ENCODE assay signal across 12 cellular contexts in the genomic region with DNA sequence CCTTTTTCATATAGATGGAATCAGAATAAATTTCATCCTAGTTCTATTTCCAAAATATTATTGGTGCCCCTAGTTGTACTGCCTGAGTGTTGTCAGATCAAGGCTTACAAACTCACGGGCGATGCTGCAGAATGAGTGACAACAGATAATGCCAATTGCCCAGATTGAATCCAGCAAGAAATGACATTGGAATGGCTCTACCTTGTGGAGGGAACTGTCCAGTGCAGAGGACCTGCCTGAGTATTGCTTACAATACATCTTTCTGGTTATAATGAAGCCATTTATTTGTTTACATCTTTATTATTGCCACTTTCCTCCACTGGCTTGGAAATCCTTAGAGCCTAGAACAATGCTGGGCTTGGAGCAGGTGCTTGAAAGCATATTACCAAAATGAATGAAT. TPM values are rescaled to one million over a fixed set of nuclear protein-coding genes. Genes with fewer than 3 reads are reported as not detected.
DNase-seq lines count a peak whose midpoint lies in the region; ATAC-seq and TF ChIP-seq lines count a peak whose summit lies in the region.
"Had no signal": no experiment of that assay in that cellular context is flagged by ENCODE, and none has a peak within 500 bp of the region (broad histone marks: within the 10 kb centered on the region; RNA-seq: fewer than 3 reads in every experiment).

No MANE protein-coding gene starts in this region.

- no peak overlapping the region for H2AFZ ChIP-seq in OCI-LY7 (ENCODE audit: low read length)

- H3K4me1 ChIP-seq in OCI-LY7 (ENCODE audit: insufficient read depth, low read length, poor library complexity, severe bottlenecking) = no peaks in the 10 kb centered on the region
- H3K4me1 ChIP-seq: psoas muscle had no signal

- in situ Hi-C loops in GM13976 (cut with MboI; ENCODE audit: low sequenced_read_pairs, unreplicated experiment) = no loop called here

- no peak overlapping the region for H3K4me3 Mint-ChIP-seq in activated CD8-positive, alpha-beta T cell treated with anti-CD3 and anti-CD28 coated beads for 36 hours
- no peak overlapping the region for H3K4me3 Mint-ChIP-seq in activated T-helper 2 cell treated with anti-CD3 and anti-CD28 coated beads, Interferon-gamma antibody, Interleukin-2, Interleukin-4, amounts not matched to agents 10 μg/mL and 5 μg/mL and 100 μg/mL, durations not matched to agents 14 hours and 24 hours and 36 hours (ENCODE audit: low read depth)
- H3K4me3 Mint-ChIP-seq: stimulated activated naive B cell treated with anti-CD40 and anti-IgM and Interleukin-4, amounts not matched to agents 10 μg/mL and 1 μg/mL and 100 μg/mL, for 72 hours; T-helper 17 cell had no signal

- no peak overlapping the region for H3K4me3 ChIP-seq in OCI-LY7 (ENCODE audit: low read depth, low read length, poor library complexity, severe bottlenecking)
- H3K4me3 ChIP-seq: psoas muscle had no signal

- TF ChIP-seq CTCF in OCI-LY7 (conservative IDR thresholded peaks at IDR 0.05; ENCODE audit: low read length) (0 out of 2 replicates have a peak, but pooled peaks have one; percentile 22), GM13976 (IDR thresholded peaks at IDR 0.05; ENCODE audit: borderline replicate concordance, control extremely low read depth, extremely low read depth, insufficient read depth, missing control alignments) (no peak)
- no peak for TF ChIP-seq CTCF in activated CD8-positive, alpha-beta T cell treated with anti-CD3 and anti-CD28 coated beads for 36 hours (IDR thresholded peaks at IDR 0.05)

- H3K9me3 Mint-ChIP-seq in activated CD8-positive, alpha-beta T cell treated with anti-CD3 and anti-CD28 coated beads for 36 hours = no peaks in the 10 kb centered on the region
- no peaks in the 10 kb centered on the region for H3K9me3 Mint-ChIP-seq in activated T-helper 2 cell treated with anti-CD3 and anti-CD28 coated beads, Interferon-gamma antibody, Interleukin-2, Interleukin-4, amounts not matched to agents 10 μg/mL and 5 μg/mL and 100 μg/mL, durations not matched to agents 14 hours and 24 hours and 36 hours
- H3K9me3 Mint-ChIP-seq: stimulated activated naive B cell treated with anti-CD40 and anti-IgM and Interleukin-4, amounts not matched to agents 10 μg/mL and 1 μg/mL and 100 μg/mL, for 72 hours had no signal

- ATAC-seq in activated CD8-positive, alpha-beta T cell treated with anti-CD3 and anti-CD28 coated beads for 36 hours = no peak
- no peak for ATAC-seq in GM21737 (IDR thresholded peaks at IDR 0.05; ENCODE audit: unreplicated experiment)
- ATAC-seq: stimulated activated naive B cell treated with anti-CD40 and anti-IgM and Interleukin-4, amounts not matched to agents 10 μg/mL and 1 μg/mL and 100 μg/mL, for 72 hours; T-helper 17 cell had no signal

- H3K36me3 ChIP-seq in OCI-LY7 (ENCODE audit: insufficient read depth, low read length) = no peaks in the 10 kb centered on the region

- H3K27ac ChIP-seq in OCI-LY7 (ENCODE audit: low read depth, low read length, poor library complexity, severe bottlenecking) = no peak overlapping the region
- H3K27ac ChIP-seq: psoas muscle had no signal

- POLR2A ChIA-PET in OCI-LY7 (lab: Charles Lee) = no interaction called here
- POLR2A ChIA-PET in activated CD8-positive, alpha-beta T cell treated with anti-CD3 and anti-CD28 coated beads for 36 hours (lab: Charles Lee) = no interaction called here

- H3K36me3 Mint-ChIP-seq in activated CD8-positive, alpha-beta T cell treated with anti-CD3 and anti-CD28 coated beads for 36 hours (ENCODE audit: low read depth) = no peaks in the 10 kb centered on the region
- no peaks in the 10 kb centered on the region for H3K36me3 Mint-ChIP-seq in activated T-helper 2 cell treated with anti-CD3 and anti-CD28 coated beads, Interferon-gamma antibody, Interleukin-2, Interleukin-4, amounts not matched to agents 10 μg/mL and 5 μg/mL and 100 μg/mL, durations not matched to agents 14 hours and 24 hours and 36 hours (ENCODE audit: low read depth)
- H3K36me3 Mint-ChIP-seq: stimulated activated naive B cell treated with anti-CD40 and anti-IgM and Interleukin-4, amounts not matched to agents 10 μg/mL and 1 μg/mL and 100 μg/mL, for 72 hours had no signal

- no peaks in the 10 kb centered on the region for H4K20me1 ChIP-seq in OCI-LY7 (ENCODE audit: insufficient read depth, low read length)

- no peaks in the 10 kb centered on the region for H3K27me3 Mint-ChIP-seq in activated CD8-positive, alpha-beta T cell treated with anti-CD3 and anti-CD28 coated beads for 36 hours
- H3K27me3 Mint-ChIP-seq in activated T-helper 2 cell treated with anti-CD3 and anti-CD28 coated beads, Interferon-gamma antibody, Interleukin-2, Interleukin-4, amounts not matched to agents 10 μg/mL and 5 μg/mL and 100 μg/mL, durations not matched to agents 14 hours and 24 hours and 36 hours (ENCODE audit: low read depth) = peaks cover 2% of the 10 kb centered on the region

- no peak overlapping the region for H3K4me2 ChIP-seq in OCI-LY7 (ENCODE audit: low read length)

- H3K4me1 Mint-ChIP-seq in activated CD8-positive, alpha-beta T cell treated with anti-CD3 and anti-CD28 coated beads for 36 hours (ENCODE audit: low read depth) = peaks cover 26% of the 10 kb centered on the region
- H3K4me1 Mint-ChIP-seq in activated T-helper 2 cell treated with anti-CD3 and anti-CD28 coated beads, Interferon-gamma antibody, Interleukin-2, Interleukin-4, amounts not matched to agents 10 μg/mL and 5 μg/mL and 100 μg/mL, durations not matched to agents 14 hours and 24 hours and 36 hours (ENCODE audit: low read depth) = peaks cover 7% of the 10 kb centered on the region
- H3K4me1 Mint-ChIP-seq: stimulated activated naive B cell treated with anti-CD40 and anti-IgM and Interleukin-4, amounts not matched to agents 10 μg/mL and 1 μg/mL and 100 μg/mL, for 72 hours had no signal

- intact Hi-C loops in OCI-LY7 (cut with micrococcal nuclease; ENCODE audit: unreplicated experiment) = no loop called here
- intact Hi-C loops in activated CD8-positive, alpha-beta T cell treated with anti-CD3 and anti-CD28 coated beads for 36 hours (cut with micrococcal nuclease) = no loop called here
- intact Hi-C loops in activated T-helper 2 cell treated with anti-CD3 and anti-CD28 coated beads, Interferon-gamma antibody, Interleukin-2, Interleukin-4, amounts not matched to agents 10 μg/mL and 5 μg/mL and 100 μg/mL, durations not matched to agents 14 hours and 24 hours and 36 hours (cut with micrococcal nuclease) = no loop called here

- BruUV-seq in OCI-LY7 (replicated peaks; lab: Mats Ljungman, UMichigan) = no TSS peak

- H3K9me3 ChIP-seq in OCI-LY7 (ENCODE audit: low read length) = no peaks in the 10 kb centered on the region
- H3K9me3 ChIP-seq: psoas muscle had no signal

- CTCF ChIA-PET in OCI-LY7 (lab: Charles Lee; ENCODE audit: unreplicated experiment) = no interaction called here
- CTCF ChIA-PET in activated CD8-positive, alpha-beta T cell treated with anti-CD3 and anti-CD28 coated beads for 36 hours (lab: Charles Lee) = interaction anchor here (0.7 kb wide), 1 partner anchor 100 kb away, joined by 3 read pairs; no protein-coding TSS in a partner anchor

- no peaks in the 10 kb centered on the region for H3K9me2 ChIP-seq in OCI-LY7 (ENCODE audit: insufficient read depth, low read length)

- DNase-seq in ELR (ENCODE audit: low read depth) (peak; percentile 33), OCI-LY7 (ENCODE audit: low spot score) (no peak), fibroblast of gingiva (ENCODE audit: low read depth) (peak; percentile 12), renal cortical epithelial cell (ENCODE audit: low read depth) (peak; percentile 48), GM13976 (ENCODE audit: low spot score) (no peak)
- DNase-seq in activated CD8-positive, alpha-beta T cell treated with anti-CD3 and anti-CD28 coated beads for 36 hours = no peak
- no peak for DNase-seq in activated T-helper 2 cell treated with anti-CD3 and anti-CD28 coated beads, Interferon-gamma antibody, Interleukin-2, Interleukin-4, amounts not matched to agents 10 μg/mL and 5 μg/mL and 100 μg/mL, durations not matched to agents 14 hours and 24 hours and 36 hours (ENCODE audit: low spot score)
- DNase-seq: glutamatergic neuron; psoas muscle; stimulated activated naive B cell treated with anti-CD40 and anti-IgM and Interleukin-4, amounts not matched to agents 10 μg/mL and 1 μg/mL and 100 μg/mL, for 72 hours; T-helper 17 cell had no signal

- no peak overlapping the region for H3K27ac Mint-ChIP-seq in activated CD8-positive, alpha-beta T cell treated with anti-CD3 and anti-CD28 coated beads for 36 hours
- H3K27ac Mint-ChIP-seq in activated T-helper 2 cell treated with anti-CD3 and anti-CD28 coated beads, Interferon-gamma antibody, Interleukin-2, Interleukin-4, amounts not matched to agents 10 μg/mL and 5 μg/mL and 100 μg/mL, durations not matched to agents 14 hours and 24 hours and 36 hours = no peak overlapping the region
- H3K27ac Mint-ChIP-seq: stimulated activated naive B cell treated with anti-CD40 and anti-IgM and Interleukin-4, amounts not matched to agents 10 μg/mL and 1 μg/mL and 100 μg/mL, for 72 hours; T-helper 17 cell had no signal

- no peaks in the 10 kb centered on the region for H3K79me2 ChIP-seq in OCI-LY7 (ENCODE audit: insufficient read depth, low read depth, low read length)

RNA-seq across cellular contexts. Expression of a gene that starts 7.8 kb away (rescaled TPM):
- total RNA-seq in OCI-LY7 (2014; rRNA removed; shearing (Covaris generic)) = not detected in 2 replicates
- total RNA-seq in OCI-LY7 (2022) (not detected in 2 replicates), renal cortical epithelial cell (0.89 and 23.4 TPM in 2 replicates)
- 1 to 10 TPM in 1 of 2 experiments, not detected in 1; 1.1 TPM for total RNA-seq in activated CD8-positive, alpha-beta T cell treated with anti-CD3 and anti-CD28 coated beads for 36 hours
- 0.97 and 1.8 TPM in 2 replicates for total RNA-seq in activated T-helper 2 cell treated with anti-CD3 and anti-CD28 coated beads, Interferon-gamma antibody, Interleukin-2, Interleukin-4, amounts not matched to agents 10 μg/mL and 5 μg/mL and 100 μg/mL, durations not matched to agents 14 hours and 24 hours and 36 hours

Comparison
In these comparisons a context has a peak if more than half of its experiments do, and no peak if none do; other contexts are left out.
1. DNase-seq: peak in ELR (single experiment), fibroblast of gingiva (single experiment) and renal cortical epithelial cell (single experiment); none in OCI-LY7 (single experiment), GM13976 (single experiment), activated CD8-positive, alpha-beta T cell treated with anti-CD3 and anti-CD28 coated beads for 36 hours (single experiment) and activated T-helper 2 cell treated with anti-CD3 and anti-CD28 coated beads, Interferon-gamma antibody, Interleukin-2, Interleukin-4, amounts not matched to agents 10 μg/mL and 5 μg/mL and 100 μg/mL, durations not matched to agents 14 hours and 24 hours and 36 hours (single experiment).